In the genomic region with DNA sequence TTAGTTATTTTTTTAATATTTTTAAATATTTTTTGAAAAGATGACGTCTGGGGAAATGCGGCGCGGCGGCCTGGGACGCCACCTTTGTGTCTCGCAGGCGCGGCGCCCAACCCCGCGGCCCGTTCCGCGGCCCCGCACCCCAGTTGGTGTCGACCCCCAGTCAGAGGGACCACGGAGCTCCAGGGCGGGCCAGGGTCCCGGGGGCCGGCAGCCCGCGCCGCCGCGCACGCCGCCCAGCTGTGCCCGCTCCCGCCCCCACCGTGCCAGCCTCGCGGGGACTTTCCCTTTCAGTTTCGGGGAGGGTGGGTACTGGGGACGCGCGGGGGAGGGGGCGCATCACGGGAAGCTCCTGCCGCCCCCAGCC, we compare ENCODE assay signal across 8 cellular contexts. TPM values are rescaled to one million over a fixed set of nuclear protein-coding genes. Genes with fewer than 3 reads are reported as not detected.
DNase-seq lines count a peak whose midpoint lies in the region; ATAC-seq, FAIRE-seq and TF ChIP-seq lines count a peak whose summit lies in the region.

No MANE protein-coding gene starts in this region.

- H3K27ac Mint-ChIP-seq in CD4-positive, CD25-positive, alpha-beta regulatory T cell, result no peak overlapping the region

- no peak for FAIRE-seq in HTR-8/SVneo (lab: Jason Lieb, UNC)

- peak overlapping the region; percentile 93 for H3K9ac ChIP-seq in iPS-20b (ENCODE audit: low read depth, low read length)

- no peak overlapping the region for H3K27ac ChIP-seq in CD4-positive, CD25-positive, alpha-beta regulatory T cell (ENCODE audit: insufficient read depth, low read length, poor library complexity, severe bottlenecking)
- H3K27ac ChIP-seq in iPS-20b (ENCODE audit: low read length), result no peak overlapping the region

- H3K36me3 Mint-ChIP-seq in CD4-positive, CD25-positive, alpha-beta regulatory T cell, result no peaks in the 10 kb centered on the region

- H3K4me3 Mint-ChIP-seq in CD4-positive, CD25-positive, alpha-beta regulatory T cell, result peak overlapping the region in 2 of 4 donors; percentile 53 to 69

- TF ChIP-seq CTCF in NB4 (IDR thresholded peaks at IDR 0.05; ENCODE audit: low read depth, low read length), result no peak

- no peak for TF ChIP-seq POLR2A in NB4 (IDR thresholded peaks at IDR 0.05; ENCODE audit: extremely low read depth, insufficient read length)

- peak; percentile 26 to 37 for ATAC-seq in CD4-positive, CD25-positive, alpha-beta regulatory T cell (ENCODE audit: low read depth in 2 of 2)

- H3K9me3 ChIP-seq in CD4-positive, CD25-positive, alpha-beta regulatory T cell (ENCODE audit: control insufficient read depth in 2 of 2, low read length in 2 of 2), result no peaks in the 10 kb centered on the region
- H3K9me3 ChIP-seq in iPS-20b (ENCODE audit: insufficient read depth, low read depth, low read length), result no peaks in the 10 kb centered on the region

- DNase-seq in CD4-positive, CD25-positive, alpha-beta regulatory T cell, result peak in 2 of 3 donors; percentile 13 to 26
- peak; percentile 51 for DNase-seq in NB4 (ENCODE audit: low read depth)
- DNase-seq in activated naive CD8-positive, alpha-beta T cell treated with anti-CD3 and anti-CD28 coated beads, Interleukin-2, amount 50 U/mL, for 16 hours (ENCODE audit: low read depth, low spot score), result peak; percentile 30
- peak; percentile 49 to 67 (median 54) for DNase-seq in stimulated activated CD4-positive, alpha-beta T cell treated with anti-CD3 and anti-CD28 coated beads, TNF-alpha, amount 100 ng/mL, for 4 hours (ENCODE audit: low read depth in 3 of 3)
- no peak for DNase-seq in HTR-8/SVneo (ENCODE audit: insufficient read length, low spot score)
- no peak for DNase-seq in hippocampal formation (lab: John Stamatoyannopoulos, UW)
- no peak for DNase-seq in NCI-H1092 treated with DMSO at 0.1 percent for 48 hours (lab: John Stamatoyannopoulos, UW)

- peaks cover 27% of the 10 kb centered on the region for H3K4me1 ChIP-seq in CD4-positive, CD25-positive, alpha-beta regulatory T cell (ENCODE audit: control insufficient read depth, insufficient read depth, low read length, poor library complexity, severe bottlenecking)
- H3K4me1 ChIP-seq in iPS-20b (ENCODE audit: insufficient read depth, low read length), result no peaks in the 10 kb centered on the region; the same call in 1 of the 2 replicates

- H3K36me3 ChIP-seq in CD4-positive, CD25-positive, alpha-beta regulatory T cell (ENCODE audit: control insufficient read depth, insufficient read depth, low read length), result no peaks in the 10 kb centered on the region
- peaks cover 40% of the 10 kb centered on the region for H3K36me3 ChIP-seq in iPS-20b (ENCODE audit: insufficient read depth, low read depth, low read length)

- H3K4me1 Mint-ChIP-seq in CD4-positive, CD25-positive, alpha-beta regulatory T cell, result peaks cover 0 to 29% (median 5%) of the 10 kb centered on the region in 4 donors

- no peak overlapping the region for H3K4me3 ChIP-seq in CD4-positive, CD25-positive, alpha-beta regulatory T cell (ENCODE audit: low read depth, low read length)
- H3K4me3 ChIP-seq in NB4 (ENCODE audit: low read depth, low read length) (peak overlapping the region; percentile 71), iPS-20b (ENCODE audit: low read length) (peak overlapping the region; percentile 92; the same call in 1 of the 2 replicates)

- H3K27me3 Mint-ChIP-seq in CD4-positive, CD25-positive, alpha-beta regulatory T cell, result peaks cover 41% of the 10 kb centered on the region

- H3K27me3 ChIP-seq in CD4-positive, CD25-positive, alpha-beta regulatory T cell (ENCODE audit: control insufficient read depth, insufficient read depth, low read length), result no peaks in the 10 kb centered on the region
- H3K27me3 ChIP-seq in iPS-20b (ENCODE audit: insufficient read depth, low read length), result peaks cover 22% of the 10 kb centered on the region

- peaks cover 0 to 2% (median 0%) of the 10 kb centered on the region in 7 donors for H3K9me3 Mint-ChIP-seq in CD4-positive, CD25-positive, alpha-beta regulatory T cell

RNA-seq across cellular contexts. Expression of a gene that starts 1.6 kb away (rescaled TPM):
- 3.6 TPM for total RNA-seq in CD4-positive, CD25-positive, alpha-beta regulatory T cell
- polyA plus RNA-seq in CD4-positive, CD25-positive, alpha-beta regulatory T cell, result under 1 TPM in 2 of 4 donors, not detected in 2; 0.17 to 0.65 TPM

RNA-seq across cellular contexts. Expression of a gene that starts 32.6 kb away (rescaled TPM):
- 37.6 TPM for total RNA-seq in CD4-positive, CD25-positive, alpha-beta regulatory T cell
- 10 to 100 TPM; 15.5 to 23.3 (median 17.6) TPM for polyA plus RNA-seq in CD4-positive, CD25-positive, alpha-beta regulatory T cell

Comparison
In these comparisons a context has a peak if more than half of its experiments do, and no peak if none do; other contexts are left out.
1. DNase-seq: peak in CD4-positive, CD25-positive, alpha-beta regulatory T cell (2 of 3), NB4 (single experiment), activated naive CD8-positive, alpha-beta T cell treated with anti-CD3 and anti-CD28 coated beads, Interleukin-2, amount 50 U/mL, for 16 hours (single experiment) and stimulated activated CD4-positive, alpha-beta T cell treated with anti-CD3 and anti-CD28 coated beads, TNF-alpha, amount 100 ng/mL, for 4 hours (3 of 3); none in HTR-8/SVneo (single experiment), hippocampal formation (0 of 2) and NCI-H1092 treated with DMSO at 0.1 percent for 48 hours (single experiment).